In the genomic region with DNA sequence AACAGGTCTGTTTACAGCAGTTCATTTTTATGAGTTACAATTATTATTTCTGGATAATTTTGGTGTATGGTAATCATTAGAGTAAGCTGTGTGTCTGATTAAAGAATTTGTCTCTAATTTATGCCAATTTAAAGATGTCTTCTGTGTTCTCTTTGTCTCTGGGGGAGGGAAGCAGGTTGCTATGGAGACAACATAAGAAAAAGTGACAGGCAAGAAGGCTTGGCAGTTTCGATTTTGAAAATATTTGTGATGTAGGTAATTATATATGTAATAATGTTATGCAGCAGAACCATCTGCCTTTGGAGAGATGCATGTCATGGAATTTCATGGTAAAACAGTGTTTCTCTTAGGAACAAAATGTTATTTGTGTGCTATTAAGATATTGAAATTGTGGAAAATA, we compare ENCODE assay signal across 18 cellular contexts.
"Had no signal": no experiment of that assay in that cellular context is flagged by ENCODE, and none has a peak within 500 bp of the region (broad histone marks: within the 10 kb centered on the region; RNA-seq: fewer than 3 reads in every experiment).

No MANE protein-coding gene starts in this region.

- H3K4me1 ChIP-seq: neural progenitor cell had no signal

- H3K36me3 ChIP-seq: esophagus squamous epithelium, left lung, lower lobe of right lung, neural progenitor cell, pancreas, stomach, thoracic aorta, transverse colon had no signal

- H3K4me2 ChIP-seq: neural progenitor cell had no signal

- H3K27me3 ChIP-seq: esophagus squamous epithelium, left lung, neural progenitor cell, pancreas, stomach, transverse colon had no signal

- H3K9me3 ChIP-seq: left lung, lower lobe of right lung, pancreas, thoracic aorta, transverse colon had no signal

- H3K9ac ChIP-seq: neural progenitor cell had no signal

- DNase-seq: dermis blood vessel endothelial cell; esophagus squamous epithelium; foreskin fibroblast; immature natural killer cell; left lung; lower lobe of right lung; natural killer cell; nucleus accumbens; pancreas; right cardiac atrium; small intestine; stimulated activated CD4-positive, alpha-beta T cell treated with anti-CD3 and anti-CD28 coated beads, Interleukin-12 subunit alpha, Interleukin-12 subunit beta, amount 100 ng/mL, for 4 hours; stimulated activated naive CD4-positive, alpha-beta T cell; stomach; substantia nigra; transverse colon had no signal

- H2AFZ ChIP-seq: neural progenitor cell had no signal

- H3K27ac ChIP-seq: esophagus squamous epithelium, left lung, lower lobe of right lung, neural progenitor cell, pancreas, stomach, thoracic aorta, transverse colon had no signal

- H3K4me3 ChIP-seq: esophagus squamous epithelium, left lung, lower lobe of right lung, neural progenitor cell, pancreas, stomach, thoracic aorta, transverse colon had no signal
